9 cellular contexts compared by ENCODE assay signal in the genomic region with DNA sequence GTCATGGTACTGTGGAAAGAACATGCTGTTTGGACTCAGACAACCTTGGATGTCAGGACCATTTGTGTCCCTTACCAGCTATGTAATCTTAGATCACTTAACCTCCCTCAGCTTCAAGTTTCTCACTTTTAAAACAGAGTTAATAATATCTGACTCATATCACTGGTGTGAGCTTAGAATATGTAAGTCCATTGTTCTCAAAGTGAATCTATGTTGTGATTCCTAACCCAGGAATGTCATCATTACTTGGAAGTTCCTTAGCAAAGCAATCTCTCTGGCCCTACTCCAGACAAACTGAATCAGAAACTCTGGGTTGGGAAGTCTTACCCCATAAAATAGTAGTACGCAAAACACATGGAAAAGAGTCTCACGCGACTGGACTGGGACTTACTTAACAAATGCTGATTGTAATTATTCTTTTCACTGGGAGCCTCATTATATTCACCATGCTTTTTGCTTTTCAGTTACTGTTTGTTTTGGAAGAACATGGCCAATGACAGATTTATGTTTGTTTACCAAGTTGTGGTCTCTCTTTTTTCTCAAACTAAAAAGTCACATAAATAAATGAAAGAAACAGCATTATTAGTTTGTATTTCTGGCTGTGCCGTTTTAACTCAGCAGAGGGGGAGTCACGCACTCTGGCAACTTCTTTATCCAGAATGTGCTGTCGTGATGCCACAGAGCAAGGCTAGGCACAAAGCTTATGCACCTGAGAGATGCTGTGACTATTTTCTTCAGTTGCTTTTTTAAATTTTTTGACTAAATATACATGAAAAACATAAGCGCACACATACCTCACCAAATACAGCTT.
DNase-seq lines count a peak whose midpoint lies in the region; ATAC-seq and TF ChIP-seq lines count a peak whose summit lies in the region.
"Had no signal": no experiment of that assay in that cellular context is flagged by ENCODE, and none has a peak within 500 bp of the region (broad histone marks: within the 10 kb centered on the region; RNA-seq: fewer than 3 reads in every experiment).

No MANE protein-coding gene starts in this region.

- H3K27ac ChIP-seq in coronary artery = peak overlapping the region in 1 of 2 donors; percentile 41

- POLR2A ChIA-PET in activated CD4-positive, alpha-beta memory T cell treated with anti-CD3 and anti-CD28 coated beads, Interleukin-2, amount 10 ng/mL, durations not matched to agents 7 days and 5 days (lab: Charles Lee) = no interaction called here

- H3K27me3 Mint-ChIP-seq in activated CD4-positive, alpha-beta memory T cell treated with anti-CD3 and anti-CD28 coated beads, Interleukin-2, amount 10 ng/mL, durations not matched to agents 7 days and 5 days = peaks cover 23% of the 10 kb centered on the region

- H3K4me3 ChIP-seq in epithelial cell of proximal tubule (ENCODE audit: low read depth, low read length) = no peak overlapping the region
- no peak overlapping the region for H3K4me3 ChIP-seq in coronary artery

- H3K4me3 Mint-ChIP-seq in activated CD4-positive, alpha-beta memory T cell treated with anti-CD3 and anti-CD28 coated beads, Interleukin-2, amount 10 ng/mL, durations not matched to agents 7 days and 5 days = no peak overlapping the region

- DNase-seq in DMS53 (lab: John Stamatoyannopoulos, UW) (peak; percentile 38), NCI-H69 (lab: John Stamatoyannopoulos, UW) (peak; percentile 37), epithelial cell of proximal tubule (ENCODE audit: low read depth) (peak; percentile 98), non-pigmented ciliary epithelial cell (ENCODE audit: low read depth) (peak; percentile 97), coronary artery (ENCODE audit: low spot score) (no peak)
- no peak for DNase-seq in activated CD4-positive, alpha-beta memory T cell treated with anti-CD3 and anti-CD28 coated beads, Interleukin-2, amount 10 ng/mL, durations not matched to agents 7 days and 5 days
- DNase-seq: NCI-H2171 treated with DMSO at 0.1 percent for 48 hours had no signal

- H3K9me3 Mint-ChIP-seq in activated CD4-positive, alpha-beta memory T cell treated with anti-CD3 and anti-CD28 coated beads, Interleukin-2, amount 10 ng/mL, durations not matched to agents 7 days and 5 days = no peaks in the 10 kb centered on the region

- no peak for TF ChIP-seq CTCF in epithelial cell of proximal tubule (conservative IDR thresholded peaks at IDR 0.05; ENCODE audit: low read depth, low read length)
- TF ChIP-seq CTCF in coronary artery (IDR thresholded peaks at IDR 0.05) = no peak

- CTCF ChIA-PET in activated CD4-positive, alpha-beta memory T cell treated with anti-CD3 and anti-CD28 coated beads, Interleukin-2, amount 10 ng/mL, durations not matched to agents 7 days and 5 days (lab: Charles Lee) = interaction anchor here (1.0 to 1.3 kb wide), 2 partner anchors 9 kb away, joined by 3 to 4 read pairs; no protein-coding TSS in a partner anchor

- H3K4me1 Mint-ChIP-seq in activated CD4-positive, alpha-beta memory T cell treated with anti-CD3 and anti-CD28 coated beads, Interleukin-2, amount 10 ng/mL, durations not matched to agents 7 days and 5 days = no peaks in the 10 kb centered on the region

- no peaks in the 10 kb centered on the region for H3K36me3 Mint-ChIP-seq in activated CD4-positive, alpha-beta memory T cell treated with anti-CD3 and anti-CD28 coated beads, Interleukin-2, amount 10 ng/mL, durations not matched to agents 7 days and 5 days (ENCODE audit: low read depth)

- no peak for ATAC-seq in HG02885 (IDR thresholded peaks at IDR 0.05; ENCODE audit: poor library complexity, unreplicated experiment)
- ATAC-seq in HG03196 (IDR thresholded peaks at IDR 0.05; ENCODE audit: unreplicated experiment) = no peak

- no peak overlapping the region for H3K27ac Mint-ChIP-seq in activated CD4-positive, alpha-beta memory T cell treated with anti-CD3 and anti-CD28 coated beads, Interleukin-2, amount 10 ng/mL, durations not matched to agents 7 days and 5 days

Comparison
In these comparisons a context has a peak if more than half of its experiments do, and no peak if none do; other contexts are left out.
1. DNase-seq: peak in DMS53 (single experiment), NCI-H69 (single experiment), epithelial cell of proximal tubule (single experiment) and non-pigmented ciliary epithelial cell (single experiment); none in coronary artery (single experiment) and activated CD4-positive, alpha-beta memory T cell treated with anti-CD3 and anti-CD28 coated beads, Interleukin-2, amount 10 ng/mL, durations not matched to agents 7 days and 5 days (single experiment).